In genomic region chr2:179694963-179695362, GRCh38 we compare ENCODE assay signal across 22 cellular contexts.
"Had no signal": no experiment of that assay in that cellular context is flagged by ENCODE, and none has a peak within 500 bp of the region (broad histone marks: within the 10 kb centered on the region; RNA-seq: fewer than 3 reads in every experiment).

No MANE protein-coding gene starts in this region.

- DNase-seq: IMR-90, Karpas-422, KG1, MM.1S, NCI-H1092 treated with DMSO at 0.1 percent for 48 hours, NCI-H1436, NCI-H187, NCI-H2029, NCI-H2081 treated with DMSO at 0.1 percent for 48 hours, NCI-H2171, NCI-H226, NCI-H446, NCI-H510A, NCI-H524 treated with DMSO at 0.1 percent for 48 hours, NCI-H69, NCI-H774, Right ventricle myocardium superior, RPMI8226, SIG-M5 had no signal

- ATAC-seq: HepG2 had no signal

- H3K27me3 ChIP-seq: SJSA1 had no signal

- H3K36me3 ChIP-seq: SJSA1 had no signal

- H3K27ac ChIP-seq: SJSA1, SK-N-MC had no signal

- H3K4me3 ChIP-seq: SJSA1, SK-N-MC had no signal

- H3K9me3 ChIP-seq: SJSA1 had no signal

- H3K4me1 ChIP-seq: SJSA1 had no signal

- FAIRE-seq: HepG2 had no signal
